Comparison of ENCODE assay signal across 12 cellular contexts in the genomic region with DNA sequence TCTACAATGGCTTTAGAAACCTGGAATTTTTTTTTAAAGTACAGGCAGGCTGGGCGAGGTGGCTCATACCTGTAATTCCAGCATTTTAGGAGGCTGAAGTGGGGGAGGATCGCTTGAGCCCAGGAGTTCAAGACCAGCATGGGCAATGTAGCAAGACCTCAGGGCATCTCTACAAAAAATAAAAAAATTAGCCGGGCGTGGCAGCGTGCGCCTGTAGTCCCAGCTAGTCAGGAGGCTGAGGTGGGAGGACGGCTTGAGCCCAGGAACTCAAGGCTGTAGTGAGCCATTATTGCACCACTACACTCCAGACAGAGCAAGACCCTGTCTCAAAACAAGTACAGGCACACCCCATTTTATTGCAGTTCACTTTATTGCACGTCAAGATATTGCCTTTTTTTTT. TPM values are rescaled to one million over a fixed set of nuclear protein-coding genes. Genes with fewer than 3 reads are reported as not detected.
DNase-seq lines count a peak whose midpoint lies in the region; ATAC-seq and TF ChIP-seq lines count a peak whose summit lies in the region.
"Had no signal": no experiment of that assay in that cellular context is flagged by ENCODE, and none has a peak within 500 bp of the region (broad histone marks: within the 10 kb centered on the region; RNA-seq: fewer than 3 reads in every experiment).

No MANE protein-coding gene starts in this region.

- H3K27me3 ChIP-seq in IMR-90 (ENCODE audit: control insufficient read depth, insufficient read depth, low read length) (peaks cover 51% of the 10 kb centered on the region), osteoblast (ENCODE audit: insufficient read depth, low read length) (peaks cover 74% of the 10 kb centered on the region)

- no peak overlapping the region for H2AK5ac ChIP-seq in IMR-90 (ENCODE audit: low read depth, low read length)

- H2BK5ac ChIP-seq in IMR-90 (ENCODE audit: low read depth, low read length, poor library complexity, severe bottlenecking) = no peak overlapping the region

- no peaks in the 10 kb centered on the region for H3K36me3 Mint-ChIP-seq in chondrocyte (ENCODE audit: low read depth)
- H3K36me3 Mint-ChIP-seq: CD4-positive, alpha-beta memory T cell had no signal

- peak overlapping the region; percentile 82; the same call in 1 of the 2 replicates for H3K18ac ChIP-seq in IMR-90 (ENCODE audit: low read depth, low read length)

- no peak overlapping the region for H4K91ac ChIP-seq in IMR-90 (ENCODE audit: insufficient read depth, low read depth, low read length)

- POLR2A ChIA-PET in IMR-90 (lab: Charles Lee; ENCODE audit: unreplicated experiment) = no interaction called here

- H3K79me1 ChIP-seq in IMR-90 (ENCODE audit: low read depth in 1 of 2, low read length in 2 of 2) = no peaks in the 10 kb centered on the region

- no peak overlapping the region for H3K4me2 ChIP-seq in IMR-90 (ENCODE audit: low read depth, low read length)
- peak overlapping the region; percentile 42 for H3K4me2 ChIP-seq in osteoblast (ENCODE audit: insufficient read depth, low read length)

- TF ChIP-seq POLR2A in IMR-90 (IDR thresholded peaks at IDR 0.05; ENCODE audit: low read depth, low read length) = no peak

- TF ChIP-seq RAD21 in IMR-90 (IDR thresholded peaks at IDR 0.05; ENCODE audit: low read length) = no peak

- peak overlapping the region; percentile 55; the same call in 1 of the 2 replicates for H2BK20ac ChIP-seq in IMR-90 (ENCODE audit: low read depth, low read length)

- no peak for ATAC-seq in IMR-90 (ENCODE audit: low read depth)
- ATAC-seq: sciatic nerve had no signal

- no peak overlapping the region for H3K27ac ChIP-seq in IMR-90 (ENCODE audit: insufficient read depth, low read length)
- no peak overlapping the region for H3K27ac ChIP-seq in osteoblast (ENCODE audit: low read depth, low read length)

- intact Hi-C loops in IMR-90 (cut with micrococcal nuclease) = no loop called here

- peaks cover 15% of the 10 kb centered on the region for H3K4me1 Mint-ChIP-seq in chondrocyte (ENCODE audit: low read depth)

- no peaks in the 10 kb centered on the region for H3K36me3 ChIP-seq in IMR-90 (ENCODE audit: control insufficient read depth, insufficient read depth, low read length)
- H3K36me3 ChIP-seq in osteoblast (ENCODE audit: insufficient read depth, low read length) = no peaks in the 10 kb centered on the region

- no TSS peak for BruUV-seq in IMR-90 (replicated peaks; lab: Mats Ljungman, UMichigan)

- dilution Hi-C loops in IMR-90 (cut with HindIII; ENCODE audit: low sequenced_read_pairs, unreplicated experiment) = no loop called here

- no peak for DNase-seq in IMR-90
- no peak for DNase-seq in chondrocyte (ENCODE audit: low spot score)
- no peak for DNase-seq in osteoblast (ENCODE audit: insufficient read length, low spot score, missing footprints)
- DNase-seq in NCI-H1417 treated with DMSO at 0.1 percent for 48 hours (lab: John Stamatoyannopoulos, UW) = no peak
- DNase-seq in nucleus accumbens (lab: John Stamatoyannopoulos, UW) = no peak
- no peak for DNase-seq in A172 (ENCODE audit: low spot score)
- DNase-seq: activated CD4-positive, alpha-beta T cell treated with anti-CD3 and anti-CD28 coated beads for 1 hour; activated T-cell treated with anti-CD3 and anti-CD28 coated beads, Interleukin-2, amount 50 U/mL, for 1 hour; nephron progenitor cell; SW 1271 had no signal

- H3K79me2 ChIP-seq in osteoblast (ENCODE audit: insufficient read depth, low read length) = no peaks in the 10 kb centered on the region

- H3K4ac ChIP-seq in IMR-90 (ENCODE audit: low read depth, low read length) = peak overlapping the region; percentile 69; the same call in 1 of the 2 replicates

- H4K8ac ChIP-seq in IMR-90 (ENCODE audit: low read depth in 2 of 2, low read length in 2 of 2) = peak overlapping the region in 1 of 2 experiments; percentile 70; a peak in 2 of 4 replicates

- peak overlapping the region; percentile 36 for H3K4me3 Mint-ChIP-seq in chondrocyte (ENCODE audit: unreplicated experiment)
- H3K4me3 Mint-ChIP-seq: CD4-positive, alpha-beta memory T cell had no signal

- H4K20me1 ChIP-seq in IMR-90 (ENCODE audit: insufficient read depth, low read length) = no peaks in the 10 kb centered on the region; the same call in 1 of the 2 replicates
- H4K20me1 ChIP-seq in osteoblast (ENCODE audit: insufficient read depth, low read length) = no peaks in the 10 kb centered on the region

- 0 out of 2 replicates have a peak overlapping the region, but pooled peaks have one; percentile 16 for H3K23ac ChIP-seq in IMR-90 (ENCODE audit: low read depth, low read length)

- no peak overlapping the region for H2BK15ac ChIP-seq in IMR-90 (ENCODE audit: low read depth, low read length)

- TF ChIP-seq CTCF in IMR-90 (conservative IDR thresholded peaks at IDR 0.05; ENCODE audit: low read depth, low read length) = no peak
- TF ChIP-seq CTCF in chondrocyte (IDR thresholded peaks at IDR 0.05) = no peak
- no peak for TF ChIP-seq CTCF in osteoblast (IDR thresholded peaks at IDR 0.05; ENCODE audit: extremely low read depth, low read depth, low read length)

- 0 out of 2 replicates have a peak overlapping the region, but pooled peaks have one; percentile 7 for H2BK120ac ChIP-seq in IMR-90 (ENCODE audit: low read depth, low read length)

- H2AFZ ChIP-seq in IMR-90 (replicated peaks; ENCODE audit: low read length, poor library complexity) (peak overlapping the region; percentile 81), osteoblast (ENCODE audit: low read length) (peak overlapping the region; percentile 76)

- H3K4me1 ChIP-seq in IMR-90 (ENCODE audit: control insufficient read depth, insufficient read depth, low read length) (peaks cover 2% of the 10 kb centered on the region), osteoblast (ENCODE audit: insufficient read depth, low read length) (peaks cover 6% of the 10 kb centered on the region)

- no peaks in the 10 kb centered on the region for H3K9me3 ChIP-seq in IMR-90 (ENCODE audit: control insufficient read depth, insufficient read depth, low read length)
- no peaks in the 10 kb centered on the region for H3K9me3 ChIP-seq in osteoblast (ENCODE audit: low read depth, low read length)

- no peak overlapping the region for H3K4me3 ChIP-seq in IMR-90 (ENCODE audit: insufficient read depth, low read depth, low read length)
- H3K4me3 ChIP-seq in osteoblast (ENCODE audit: insufficient read depth, low read length) = no peak overlapping the region

- no peaks in the 10 kb centered on the region for H3K9me3 Mint-ChIP-seq in chondrocyte (ENCODE audit: low read depth)
- H3K9me3 Mint-ChIP-seq: CD4-positive, alpha-beta memory T cell; nephron progenitor cell had no signal

- 93% methylated on average over 4 of the region's 8 CpGs; no CpG with 5 or more reads in 1 of the 2 experiments for WGBS in IMR-90 (ENCODE audit: extremely low coverage in 2 of 2, insufficient read length in 1 of 2), 2 experiments

- H2AK9ac ChIP-seq in IMR-90 (replicated peaks; ENCODE audit: low read depth, low read length, poor library complexity) = no peak overlapping the region

- peaks cover 3% of the 10 kb centered on the region; the same call in 1 of the 2 replicates for H3K9me1 ChIP-seq in IMR-90 (ENCODE audit: insufficient read depth, low read length)

- CTCF ChIA-PET in IMR-90 (lab: Yijun Ruan, JAX) = interaction anchor here (0.7 to 1.6 kb wide), 4 partner anchors 8 to 182 kb away, joined by 3 to 7 read pairs (median 3); no protein-coding TSS in a partner anchor

- H3K56ac ChIP-seq in IMR-90 (ENCODE audit: extremely low read depth, insufficient read depth, low read length) = no peak overlapping the region

- in situ Hi-C loops in IMR-90 (cut with MboI; ENCODE audit: low sequenced_read_pairs) = no loop called here

- no peak overlapping the region for H3K9ac ChIP-seq in IMR-90 (ENCODE audit: low read depth, low read length)

- H3K27ac Mint-ChIP-seq in chondrocyte (ENCODE audit: unreplicated experiment) = no peak overlapping the region
- H3K27ac Mint-ChIP-seq: nephron progenitor cell had no signal

- peaks cover 48% of the 10 kb centered on the region for H3K27me3 Mint-ChIP-seq in chondrocyte (ENCODE audit: low read depth)

- peak overlapping the region; percentile 75; the same call in 1 of the 2 replicates for H4K5ac ChIP-seq in IMR-90 (ENCODE audit: low read depth, low read length)

- H3K14ac ChIP-seq in IMR-90 (replicated peaks; ENCODE audit: low read depth, low read length) = 0 out of 2 replicates have a peak overlapping the region, but pooled peaks have one; percentile 61

TF ChIP-seq in IMR-90, 13 proteins besides CTCF, POLR2A, EP300 and RAD21 (continues in another document):
- TF ChIP-seq NFE2L2 (IDR thresholded peaks at IDR 0.05; ENCODE audit: low read depth, low read length) = no peak
- TF ChIP-seq MAZ (IDR thresholded peaks at IDR 0.05; ENCODE audit: borderline replicate concordance, low read depth, low read length) = no peak

RNA-seq across cellular contexts. Expression of a gene that starts 4.8 kb away (rescaled TPM):
- total RNA-seq in IMR-90 (2012; rRNA removed) (not detected in 2 replicates), chondrocyte (0.15 to 0.36 TPM in 2 of 3 replicates, not detected in the other), osteoblast (not detected in 2 replicates)
- not detected in 2 replicates for polyA plus RNA-seq in IMR-90 (2012; rRNA removed)
- polyA plus RNA-seq in IMR-90 (2012; cell fraction: cytosol; rRNA removed) = 0.01 TPM in 1 of 2 replicates, not detected in the other
- polyA plus RNA-seq in IMR-90 (2012; cell fraction: nucleus; rRNA removed; ENCODE audit: low replicate concordance) = 0.03 and 0.08 TPM in 2 replicates
- total RNA-seq in A172 (2014; rRNA removed; shearing (Covaris generic)) = 2.0 and 3.9 TPM in 2 replicates
- total RNA-seq: CD4-positive, alpha-beta memory T cell; sciatic nerve had no signal
- polyA plus RNA-seq: CD4-positive, alpha-beta memory T cell had no signal

RNA-seq across cellular contexts. Expression of a gene that starts 9.7 kb away (rescaled TPM):
- under 0.01 TPM in 1 of 2 replicates, not detected in the other for total RNA-seq in IMR-90 (2012; rRNA removed)
- polyA plus RNA-seq in IMR-90 (2012; rRNA removed) = 0.02 and 0.03 TPM in 2 replicates
- 0.02 and 0.07 TPM in 2 replicates for polyA plus RNA-seq in IMR-90 (2012; cell fraction: cytosol; rRNA removed)
- 0.10 and 0.15 TPM in 2 replicates for polyA plus RNA-seq in IMR-90 (2012; cell fraction: nucleus; rRNA removed; ENCODE audit: low replicate concordance)
- total RNA-seq in chondrocyte = 0.57 to 2.5 TPM (median 2.1 TPM) in 3 replicates
- not detected in 2 replicates for total RNA-seq in osteoblast
- 4.0 TPM in 1 of 2 replicates, not detected in the other for total RNA-seq in A172 (2014; rRNA removed; shearing (Covaris generic))

RNA-seq across cellular contexts. Expression of a gene that starts 21.3 kb away (rescaled TPM):
- total RNA-seq in IMR-90 (2012; rRNA removed) (48.9 and 51.6 TPM in 2 replicates), chondrocyte (43.9 to 48.1 TPM (median 44.0 TPM) in 3 replicates), osteoblast (9.1 and 10.9 TPM in 2 replicates)
- 242 and 271 TPM in 2 replicates for polyA plus RNA-seq in IMR-90 (2012; rRNA removed)
- 291 and 311 TPM in 2 replicates for polyA plus RNA-seq in IMR-90 (2012; cell fraction: cytosol; rRNA removed)
- 66.2 and 158 TPM in 2 replicates for polyA plus RNA-seq in IMR-90 (2012; cell fraction: nucleus; rRNA removed; ENCODE audit: low replicate concordance)
- total RNA-seq in A172 (2014; rRNA removed; shearing (Covaris generic)) = 44.2 and 55.3 TPM in 2 replicates

RNA-seq across cellular contexts. Expression of a gene that starts 51.1 kb away (rescaled TPM):
- total RNA-seq in IMR-90 (2012; rRNA removed) = 0.83 and 1.3 TPM in 2 replicates
- polyA plus RNA-seq in IMR-90 (2012; rRNA removed) = 11.2 and 14.5 TPM in 2 replicates
- polyA plus RNA-seq in IMR-90 (2012; cell fraction: cytosol; rRNA removed) = 6.5 and 7.5 TPM in 2 replicates
- 119 and 293 TPM in 2 replicates for polyA plus RNA-seq in IMR-90 (2012; cell fraction: nucleus; rRNA removed; ENCODE audit: low replicate concordance)
- 20.1 to 32.4 TPM (median 21.4 TPM) in 3 replicates for total RNA-seq in chondrocyte
- 3.3 and 5.0 TPM in 2 replicates for total RNA-seq in osteoblast
- total RNA-seq in A172 (2014; rRNA removed; shearing (Covaris generic)) = 5.1 and 6.2 TPM in 2 replicates
